In genomic region chr5:58401701-58402100, GRCh38 we compare ENCODE assay signal across 27 cellular contexts.
"Had no signal": no experiment of that assay in that cellular context is flagged by ENCODE, and none has a peak within 500 bp of the region (broad histone marks: within the 10 kb centered on the region; RNA-seq: fewer than 3 reads in every experiment).

No MANE protein-coding gene starts in this region.

- H3K4me3 ChIP-seq: MG63, PC-9, SJCRH30, SK-N-MC had no signal

- H3K9ac ChIP-seq: KMS-11 had no signal

- H3K27ac ChIP-seq: KMS-11, PC-9, RWPE1, SJCRH30, SK-N-MC had no signal

- H3K36me3 ChIP-seq: MG63, SJCRH30 had no signal

- H2AFZ ChIP-seq: PC-9 had no signal

- H3K4me2 ChIP-seq: KMS-11, PC-9 had no signal

- DNase-seq: Karpas-422, KBM-7, MG63, NCI-H1048, NCI-H1092 treated with DMSO at 0.1 percent for 48 hours, NCI-H1105 treated with DMSO at 0.1 percent for 48 hours, NCI-H1417 treated with DMSO at 0.1 percent for 48 hours, NCI-H1436 treated with DMSO at 0.1 percent for 48 hours, NCI-H1694 treated with DMSO at 0.1 percent for 48 hours, NCI-H187 treated with DMSO at 0.1 percent for 48 hours, NCI-H2029, NCI-H2081, NCI-H2171 treated with DMSO at 0.1 percent for 48 hours, NCI-H2227 treated with DMSO at 0.1 percent for 48 hours, NCI-H345, NCI-H446, NCI-H510A treated with DMSO at 0.1 percent for 48 hours, NCI-H524 treated with DMSO at 0.1 percent for 48 hours, NCI-H526 treated with DMSO at 0.1 percent for 48 hours, NCI-H774, PC-9, SHP77, SIG-M5, SJCRH30 had no signal

- H3K9me3 ChIP-seq: MG63, SJCRH30 had no signal

- H3K4me1 ChIP-seq: SJCRH30 had no signal

- H3K27me3 ChIP-seq: MG63, SJCRH30 had no signal
